In genomic region chr5:40386293-40386692, GRCh38 we compare ENCODE assay signal across 9 cellular contexts.
DNase-seq lines count a peak whose midpoint lies in the region; ATAC-seq, FAIRE-seq and TF ChIP-seq lines count a peak whose summit lies in the region.
"Had no signal": no experiment of that assay in that cellular context is flagged by ENCODE, and none has a peak within 500 bp of the region (broad histone marks: within the 10 kb centered on the region; RNA-seq: fewer than 3 reads in every experiment).

No MANE protein-coding gene starts in this region.

- no peak overlapping the region for H3K9ac ChIP-seq in kidney (ENCODE audit: low read length in 2 of 2)

- H3K27ac Mint-ChIP-seq in CD8-positive, alpha-beta T cell, result peak overlapping the region; percentile 45
- peak overlapping the region; percentile 42 for H3K27ac Mint-ChIP-seq in activated T-helper 2 cell treated with anti-CD3 and anti-CD28 coated beads, Interferon-gamma antibody, Interleukin-2, Interleukin-4, amounts not matched to agents 10 μg/mL and 5 μg/mL and 100 μg/mL, durations not matched to agents 14 hours and 24 hours and 36 hours
- no peak overlapping the region for H3K27ac Mint-ChIP-seq in Calu3 (ENCODE audit: unreplicated experiment)

- peak; percentile 57 for ATAC-seq in CD8-positive, alpha-beta T cell
- ATAC-seq in GM19468 (IDR thresholded peaks at IDR 0.05; ENCODE audit: extremely low read depth, unreplicated experiment), result peak; percentile 84
- ATAC-seq in HG03460 (IDR thresholded peaks at IDR 0.05; ENCODE audit: unreplicated experiment), result peak; percentile 84

- no TSS peak for BruUV-seq in Calu3 (replicated peaks; lab: Mats Ljungman, UMichigan)

- CTCF ChIA-PET in CD8-positive, alpha-beta T cell (lab: Charles Lee), result no interaction called here
- CTCF ChIA-PET in Calu3 (lab: Charles Lee), result no interaction called here

- H3K27me3 Mint-ChIP-seq in CD8-positive, alpha-beta T cell (ENCODE audit: low read depth), result no peaks in the 10 kb centered on the region
- no peaks in the 10 kb centered on the region for H3K27me3 Mint-ChIP-seq in activated T-helper 2 cell treated with anti-CD3 and anti-CD28 coated beads, Interferon-gamma antibody, Interleukin-2, Interleukin-4, amounts not matched to agents 10 μg/mL and 5 μg/mL and 100 μg/mL, durations not matched to agents 14 hours and 24 hours and 36 hours (ENCODE audit: low read depth)
- no peaks in the 10 kb centered on the region for H3K27me3 Mint-ChIP-seq in Calu3 (ENCODE audit: unreplicated experiment)

- WGBS in testis, 2 donors, result 64 to 78% methylated on average over 3 of the region's 3 CpGs

- H3K4me1 ChIP-seq in CD8-positive, alpha-beta T cell (ENCODE audit: insufficient read depth, low read length), result peaks cover 50% of the 10 kb centered on the region
- H3K4me1 ChIP-seq in testis, result no peaks in the 10 kb centered on the region
- H3K4me1 ChIP-seq in kidney (ENCODE audit: control insufficient read depth in 1 of 2, insufficient read depth in 1 of 2, low read depth in 1 of 2, low read length in 2 of 2), result no peaks in the 10 kb centered on the region

- no peak for TF ChIP-seq CTCF in CD8-positive, alpha-beta T cell (IDR thresholded peaks at IDR 0.05)
- TF ChIP-seq CTCF in testis (IDR thresholded peaks at IDR 0.05) (no peak), kidney (IDR thresholded peaks at IDR 0.05; ENCODE audit: borderline replicate concordance, extremely low read depth, insufficient read depth) (no peak), Calu3 (IDR thresholded peaks at IDR 0.05; ENCODE audit: unreplicated experiment) (no peak)

- FAIRE-seq in kidney (lab: Jason Lieb, UNC), result no peak

- POLR2A ChIA-PET in CD8-positive, alpha-beta T cell (lab: Charles Lee), result interaction anchor here (2.0 to 2.9 kb wide), 2 partner anchors 24 to 51 kb away, joined by 8 to 12 read pairs; no protein-coding TSS in a partner anchor

- no peak for TF ChIP-seq POLR2A in testis (IDR thresholded peaks at IDR 0.05)

- no peak overlapping the region for H3K4me3 Mint-ChIP-seq in CD8-positive, alpha-beta T cell
- no peak overlapping the region for H3K4me3 Mint-ChIP-seq in activated T-helper 2 cell treated with anti-CD3 and anti-CD28 coated beads, Interferon-gamma antibody, Interleukin-2, Interleukin-4, amounts not matched to agents 10 μg/mL and 5 μg/mL and 100 μg/mL, durations not matched to agents 14 hours and 24 hours and 36 hours (ENCODE audit: low read depth)
- no peak overlapping the region for H3K4me3 Mint-ChIP-seq in Calu3 (ENCODE audit: low read depth, unreplicated experiment)

- intact Hi-C loops in CD8-positive, alpha-beta T cell (cut with DNase I, micrococcal nuclease), result loop anchor here in 1 of 2 experiments (5.0 kb wide), 1 partner anchor 301 kb away; no protein-coding TSS in a partner anchor
- intact Hi-C loops in activated T-helper 2 cell treated with anti-CD3 and anti-CD28 coated beads, Interferon-gamma antibody, Interleukin-2, Interleukin-4, amounts not matched to agents 10 μg/mL and 5 μg/mL and 100 μg/mL, durations not matched to agents 14 hours and 24 hours and 36 hours (cut with micrococcal nuclease), result loop anchor here (10.0 kb wide), 1 partner anchor 671 kb away; no protein-coding TSS in a partner anchor
- intact Hi-C loops in head of caudate nucleus (cut with DNase I) (no loop called here), testis (cut with DNase I; ENCODE audit: low total_unique reads) (no loop called here), kidney (cut with DNase I) (no loop called here), Calu3 (cut with micrococcal nuclease; ENCODE audit: unreplicated experiment) (loop anchor here (5.0 to 10.0 kb wide), 2 partner anchors 301 to 349 kb away; no protein-coding TSS in a partner anchor)

- peak in 3 of 7 experiments; percentile 14 to 38 (median 17) for DNase-seq in CD8-positive, alpha-beta T cell
- DNase-seq in activated T-helper 2 cell treated with anti-CD3 and anti-CD28 coated beads, Interferon-gamma antibody, Interleukin-2, Interleukin-4, amounts not matched to agents 10 μg/mL and 5 μg/mL and 100 μg/mL, durations not matched to agents 14 hours and 24 hours and 36 hours (ENCODE audit: low spot score), result no peak
- DNase-seq in head of caudate nucleus, result no peak
- DNase-seq in testis, result no peak
- DNase-seq in kidney, result no peak
- no peak for DNase-seq in Calu3

- no peak overlapping the region for H3K27ac ChIP-seq in CD8-positive, alpha-beta T cell (ENCODE audit: low read depth, low read length)
- H3K27ac ChIP-seq in testis, result no peak overlapping the region
- no peak overlapping the region for H3K27ac ChIP-seq in kidney (ENCODE audit: low read depth in 2 of 2, low read length in 2 of 2)

- H3K4me3 ChIP-seq in CD8-positive, alpha-beta T cell (ENCODE audit: low read depth, low read length), result no peak overlapping the region
- H3K4me3 ChIP-seq in testis (no peak overlapping the region), kidney (ENCODE audit: low read length in 2 of 2) (no peak overlapping the region)
- H3K4me3 ChIP-seq: skin epidermis had no signal

- H3K4me1 Mint-ChIP-seq in CD8-positive, alpha-beta T cell (ENCODE audit: low read depth), result peaks cover 79% of the 10 kb centered on the region
- H3K4me1 Mint-ChIP-seq in activated T-helper 2 cell treated with anti-CD3 and anti-CD28 coated beads, Interferon-gamma antibody, Interleukin-2, Interleukin-4, amounts not matched to agents 10 μg/mL and 5 μg/mL and 100 μg/mL, durations not matched to agents 14 hours and 24 hours and 36 hours (ENCODE audit: low read depth), result peaks cover 88% of the 10 kb centered on the region
- peaks cover 17% of the 10 kb centered on the region for H3K4me1 Mint-ChIP-seq in Calu3 (ENCODE audit: low read depth, unreplicated experiment)

- no peaks in the 10 kb centered on the region for H3K9me3 Mint-ChIP-seq in CD8-positive, alpha-beta T cell
- peaks cover 6% of the 10 kb centered on the region for H3K9me3 Mint-ChIP-seq in activated T-helper 2 cell treated with anti-CD3 and anti-CD28 coated beads, Interferon-gamma antibody, Interleukin-2, Interleukin-4, amounts not matched to agents 10 μg/mL and 5 μg/mL and 100 μg/mL, durations not matched to agents 14 hours and 24 hours and 36 hours
- no peaks in the 10 kb centered on the region for H3K9me3 Mint-ChIP-seq in Calu3 (ENCODE audit: low read depth, unreplicated experiment)

- H3K27me3 ChIP-seq in CD8-positive, alpha-beta T cell (ENCODE audit: insufficient read depth, low read length), result no peaks in the 10 kb centered on the region
- H3K27me3 ChIP-seq in testis, result no peaks in the 10 kb centered on the region

- H3K36me3 Mint-ChIP-seq in CD8-positive, alpha-beta T cell, result no peaks in the 10 kb centered on the region
- peaks cover 6% of the 10 kb centered on the region for H3K36me3 Mint-ChIP-seq in activated T-helper 2 cell treated with anti-CD3 and anti-CD28 coated beads, Interferon-gamma antibody, Interleukin-2, Interleukin-4, amounts not matched to agents 10 μg/mL and 5 μg/mL and 100 μg/mL, durations not matched to agents 14 hours and 24 hours and 36 hours (ENCODE audit: low read depth)
- H3K36me3 Mint-ChIP-seq in Calu3 (ENCODE audit: insufficient read depth, unreplicated experiment), result no peaks in the 10 kb centered on the region

- H3K9me3 ChIP-seq in CD8-positive, alpha-beta T cell (ENCODE audit: low read length), result no peaks in the 10 kb centered on the region
- H3K9me3 ChIP-seq in testis (no peaks in the 10 kb centered on the region), kidney (ENCODE audit: control insufficient read depth in 1 of 2, low read length in 2 of 2) (no peaks in the 10 kb centered on the region)

- no peaks in the 10 kb centered on the region for H3K36me3 ChIP-seq in CD8-positive, alpha-beta T cell (ENCODE audit: insufficient read depth, low read length)
- H3K36me3 ChIP-seq in testis (ENCODE audit: low read depth, missing control alignments), result no peaks in the 10 kb centered on the region
- no peaks in the 10 kb centered on the region for H3K36me3 ChIP-seq in kidney (ENCODE audit: control insufficient read depth in 1 of 2, insufficient read depth in 2 of 2, low read length in 2 of 2)

Comparison
In these comparisons a context has a peak if more than half of its experiments do, and no peak if none do; other contexts are left out.
1. intact Hi-C loops: an anchor here in activated T-helper 2 cell treated with anti-CD3 and anti-CD28 coated beads, Interferon-gamma antibody, Interleukin-2, Interleukin-4, amounts not matched to agents 10 μg/mL and 5 μg/mL and 100 μg/mL, durations not matched to agents 14 hours and 24 hours and 36 hours (10.0 kb wide) and Calu3 (5.0 to 10.0 kb wide); none called in head of caudate nucleus, testis and kidney.